Comparison of ENCODE assay signal across 1 cellular context in the genomic region with DNA sequence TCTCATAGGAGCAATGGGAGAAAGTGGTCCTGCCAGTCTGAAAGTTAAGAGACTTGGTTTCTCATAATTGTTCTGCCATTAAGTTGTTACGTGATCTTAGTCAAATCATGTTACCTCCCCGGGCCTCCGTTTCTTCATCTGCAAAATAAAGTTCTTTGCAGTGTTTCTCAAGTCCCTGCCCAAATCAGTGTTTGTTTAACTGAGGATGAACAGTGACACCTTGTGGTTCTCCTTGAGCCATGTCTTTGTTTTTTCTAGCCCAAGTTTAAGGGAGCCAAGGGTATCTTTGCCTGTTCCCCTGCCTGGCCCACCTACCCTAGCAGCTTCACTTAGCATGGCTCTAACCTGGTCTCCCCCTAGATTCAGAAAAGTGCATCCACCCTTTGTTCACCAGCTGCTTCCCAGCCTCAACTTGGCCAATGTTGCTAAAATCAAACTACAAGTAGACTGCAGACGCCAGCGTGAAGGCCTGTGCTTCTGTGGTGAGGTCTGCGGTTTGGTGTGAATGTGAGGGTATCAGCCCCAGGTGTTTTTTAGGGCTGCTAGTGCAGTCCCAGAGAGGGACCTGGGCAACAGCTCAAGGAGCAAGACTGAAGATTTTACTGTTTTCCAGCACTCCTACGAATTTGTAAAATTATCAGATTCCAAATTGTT.
A peak's percentile ranks its signal among the peaks of the same experiment; 100 is the strongest.
TF ChIP-seq lines count a peak whose summit lies in the region.

No MANE protein-coding gene starts in this region.

TF ChIP-seq in K562, 482 proteins besides CTCF, POLR2A, EP300 and RAD21 (continued from another document):
- TF ChIP-seq, protein P1, sequence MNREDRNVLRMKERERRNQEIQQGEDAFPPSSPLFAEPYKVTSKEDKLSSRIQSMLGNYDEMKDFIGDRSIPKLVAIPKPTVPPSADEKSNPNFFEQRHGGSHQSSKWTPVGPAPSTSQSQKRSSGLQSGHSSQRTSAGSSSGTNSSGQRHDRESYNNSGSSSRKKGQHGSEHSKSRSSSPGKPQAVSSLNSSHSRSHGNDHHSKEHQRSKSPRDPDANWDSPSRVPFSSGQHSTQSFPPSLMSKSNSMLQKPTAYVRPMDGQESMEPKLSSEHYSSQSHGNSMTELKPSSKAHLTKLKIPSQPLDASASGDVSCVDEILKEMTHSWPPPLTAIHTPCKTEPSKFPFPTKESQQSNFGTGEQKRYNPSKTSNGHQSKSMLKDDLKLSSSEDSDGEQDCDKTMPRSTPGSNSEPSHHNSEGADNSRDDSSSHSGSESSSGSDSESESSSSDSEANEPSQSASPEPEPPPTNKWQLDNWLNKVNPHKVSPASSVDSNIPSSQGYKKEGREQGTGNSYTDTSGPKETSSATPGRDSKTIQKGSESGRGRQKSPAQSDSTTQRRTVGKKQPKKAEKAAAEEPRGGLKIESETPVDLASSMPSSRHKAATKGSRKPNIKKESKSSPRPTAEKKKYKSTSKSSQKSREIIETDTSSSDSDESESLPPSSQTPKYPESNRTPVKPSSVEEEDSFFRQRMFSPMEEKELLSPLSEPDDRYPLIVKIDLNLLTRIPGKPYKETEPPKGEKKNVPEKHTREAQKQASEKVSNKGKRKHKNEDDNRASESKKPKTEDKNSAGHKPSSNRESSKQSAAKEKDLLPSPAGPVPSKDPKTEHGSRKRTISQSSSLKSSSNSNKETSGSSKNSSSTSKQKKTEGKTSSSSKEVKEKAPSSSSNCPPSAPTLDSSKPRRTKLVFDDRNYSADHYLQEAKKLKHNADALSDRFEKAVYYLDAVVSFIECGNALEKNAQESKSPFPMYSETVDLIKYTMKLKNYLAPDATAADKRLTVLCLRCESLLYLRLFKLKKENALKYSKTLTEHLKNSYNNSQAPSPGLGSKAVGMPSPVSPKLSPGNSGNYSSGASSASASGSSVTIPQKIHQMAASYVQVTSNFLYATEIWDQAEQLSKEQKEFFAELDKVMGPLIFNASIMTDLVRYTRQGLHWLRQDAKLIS (CRISPR knock-in tag; IDR thresholded peaks at IDR 0.05) = no peak
- TF ChIP-seq DNMT1 (IDR thresholded peaks at IDR 0.05) (no peak), FOXP1 (CRISPR knock-in tag; IDR thresholded peaks at IDR 0.05) (no peak), ELF2 (CRISPR knock-in tag; IDR thresholded peaks at IDR 0.05) (no peak), ZNF232 (CRISPR knock-in tag; IDR thresholded peaks at IDR 0.05) (no peak), EWSR1 (IDR thresholded peaks at IDR 0.05; ENCODE audit: borderline replicate concordance, low read depth, partially characterized antibody) (no peak), FOXK2 (conservative IDR thresholded peaks at IDR 0.05 in 1 of 2, IDR thresholded peaks at IDR 0.05 in 1 of 2; ENCODE audit: low read depth in 2 of 2) (0 out of 4 replicates have a peak, but pooled peaks of 1 of the 2 experiments have one; percentile 29), ZNF41 (CRISPR knock-in tag; conservative IDR thresholded peaks at IDR 0.05) (no peak), CC2D1A (IDR thresholded peaks at IDR 0.05) (0 out of 2 replicates have a peak, but pooled peaks have one; percentile 22), SOX6 (IDR thresholded peaks at IDR 0.05) (no peak), ZNF143 (CRISPR knock-in tag; IDR thresholded peaks at IDR 0.05) (no peak), ESRRA (IDR thresholded peaks at IDR 0.05; ENCODE audit: borderline replicate concordance, low read depth) (0 out of 2 replicates have a peak, but pooled peaks have one; percentile 14), SRSF1 (IDR thresholded peaks at IDR 0.05; ENCODE audit: low read depth, low read length) (no peak), SIN3B (IDR thresholded peaks at IDR 0.05; ENCODE audit: low read depth) (no peak), KLF10 (CRISPR knock-in tag; IDR thresholded peaks at IDR 0.05) (no peak)
- TF ChIP-seq, protein P2, sequence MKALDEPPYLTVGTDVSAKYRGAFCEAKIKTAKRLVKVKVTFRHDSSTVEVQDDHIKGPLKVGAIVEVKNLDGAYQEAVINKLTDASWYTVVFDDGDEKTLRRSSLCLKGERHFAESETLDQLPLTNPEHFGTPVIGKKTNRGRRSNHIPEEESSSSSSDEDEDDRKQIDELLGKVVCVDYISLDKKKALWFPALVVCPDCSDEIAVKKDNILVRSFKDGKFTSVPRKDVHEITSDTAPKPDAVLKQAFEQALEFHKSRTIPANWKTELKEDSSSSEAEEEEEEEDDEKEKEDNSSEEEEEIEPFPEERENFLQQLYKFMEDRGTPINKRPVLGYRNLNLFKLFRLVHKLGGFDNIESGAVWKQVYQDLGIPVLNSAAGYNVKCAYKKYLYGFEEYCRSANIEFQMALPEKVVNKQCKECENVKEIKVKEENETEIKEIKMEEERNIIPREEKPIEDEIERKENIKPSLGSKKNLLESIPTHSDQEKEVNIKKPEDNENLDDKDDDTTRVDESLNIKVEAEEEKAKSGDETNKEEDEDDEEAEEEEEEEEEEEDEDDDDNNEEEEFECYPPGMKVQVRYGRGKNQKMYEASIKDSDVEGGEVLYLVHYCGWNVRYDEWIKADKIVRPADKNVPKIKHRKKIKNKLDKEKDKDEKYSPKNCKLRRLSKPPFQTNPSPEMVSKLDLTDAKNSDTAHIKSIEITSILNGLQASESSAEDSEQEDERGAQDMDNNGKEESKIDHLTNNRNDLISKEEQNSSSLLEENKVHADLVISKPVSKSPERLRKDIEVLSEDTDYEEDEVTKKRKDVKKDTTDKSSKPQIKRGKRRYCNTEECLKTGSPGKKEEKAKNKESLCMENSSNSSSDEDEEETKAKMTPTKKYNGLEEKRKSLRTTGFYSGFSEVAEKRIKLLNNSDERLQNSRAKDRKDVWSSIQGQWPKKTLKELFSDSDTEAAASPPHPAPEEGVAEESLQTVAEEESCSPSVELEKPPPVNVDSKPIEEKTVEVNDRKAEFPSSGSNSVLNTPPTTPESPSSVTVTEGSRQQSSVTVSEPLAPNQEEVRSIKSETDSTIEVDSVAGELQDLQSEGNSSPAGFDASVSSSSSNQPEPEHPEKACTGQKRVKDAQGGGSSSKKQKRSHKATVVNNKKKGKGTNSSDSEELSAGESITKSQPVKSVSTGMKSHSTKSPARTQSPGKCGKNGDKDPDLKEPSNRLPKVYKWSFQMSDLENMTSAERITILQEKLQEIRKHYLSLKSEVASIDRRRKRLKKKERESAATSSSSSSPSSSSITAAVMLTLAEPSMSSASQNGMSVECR (CRISPR knock-in tag; IDR thresholded peaks at IDR 0.05) = no peak
- TF ChIP-seq, protein P3, sequence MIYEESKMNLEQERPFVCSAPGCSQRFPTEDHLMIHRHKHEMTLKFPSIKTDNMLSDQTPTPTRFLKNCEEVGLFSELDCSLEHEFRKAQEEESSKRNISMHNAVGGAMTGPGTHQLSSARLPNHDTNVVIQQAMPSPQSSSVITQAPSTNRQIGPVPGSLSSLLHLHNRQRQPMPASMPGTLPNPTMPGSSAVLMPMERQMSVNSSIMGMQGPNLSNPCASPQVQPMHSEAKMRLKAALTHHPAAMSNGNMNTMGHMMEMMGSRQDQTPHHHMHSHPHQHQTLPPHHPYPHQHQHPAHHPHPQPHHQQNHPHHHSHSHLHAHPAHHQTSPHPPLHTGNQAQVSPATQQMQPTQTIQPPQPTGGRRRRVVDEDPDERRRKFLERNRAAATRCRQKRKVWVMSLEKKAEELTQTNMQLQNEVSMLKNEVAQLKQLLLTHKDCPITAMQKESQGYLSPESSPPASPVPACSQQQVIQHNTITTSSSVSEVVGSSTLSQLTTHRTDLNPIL (CRISPR knock-in tag; IDR thresholded peaks at IDR 0.05) = no peak
- TF ChIP-seq, protein P4, sequence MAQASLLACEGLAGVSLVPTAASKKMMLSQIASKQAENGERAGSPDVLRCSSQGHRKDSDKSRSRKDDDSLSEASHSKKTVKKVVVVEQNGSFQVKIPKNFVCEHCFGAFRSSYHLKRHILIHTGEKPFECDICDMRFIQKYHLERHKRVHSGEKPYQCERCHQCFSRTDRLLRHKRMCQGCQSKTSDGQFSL (CRISPR knock-in tag; IDR thresholded peaks at IDR 0.05) = no peak
- TF ChIP-seq, protein P4 (tag; IDR thresholded peaks at IDR 0.05) = no peak
- TF ChIP-seq, protein P5, sequence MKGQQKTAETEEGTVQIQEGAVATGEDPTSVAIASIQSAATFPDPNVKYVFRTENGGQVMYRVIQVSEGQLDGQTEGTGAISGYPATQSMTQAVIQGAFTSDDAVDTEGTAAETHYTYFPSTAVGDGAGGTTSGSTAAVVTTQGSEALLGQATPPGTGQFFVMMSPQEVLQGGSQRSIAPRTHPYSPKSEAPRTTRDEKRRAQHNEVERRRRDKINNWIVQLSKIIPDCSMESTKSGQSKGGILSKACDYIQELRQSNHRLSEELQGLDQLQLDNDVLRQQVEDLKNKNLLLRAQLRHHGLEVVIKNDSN (CRISPR knock-in tag; IDR thresholded peaks at IDR 0.05) = no peak
- TF ChIP-seq, protein P6, sequence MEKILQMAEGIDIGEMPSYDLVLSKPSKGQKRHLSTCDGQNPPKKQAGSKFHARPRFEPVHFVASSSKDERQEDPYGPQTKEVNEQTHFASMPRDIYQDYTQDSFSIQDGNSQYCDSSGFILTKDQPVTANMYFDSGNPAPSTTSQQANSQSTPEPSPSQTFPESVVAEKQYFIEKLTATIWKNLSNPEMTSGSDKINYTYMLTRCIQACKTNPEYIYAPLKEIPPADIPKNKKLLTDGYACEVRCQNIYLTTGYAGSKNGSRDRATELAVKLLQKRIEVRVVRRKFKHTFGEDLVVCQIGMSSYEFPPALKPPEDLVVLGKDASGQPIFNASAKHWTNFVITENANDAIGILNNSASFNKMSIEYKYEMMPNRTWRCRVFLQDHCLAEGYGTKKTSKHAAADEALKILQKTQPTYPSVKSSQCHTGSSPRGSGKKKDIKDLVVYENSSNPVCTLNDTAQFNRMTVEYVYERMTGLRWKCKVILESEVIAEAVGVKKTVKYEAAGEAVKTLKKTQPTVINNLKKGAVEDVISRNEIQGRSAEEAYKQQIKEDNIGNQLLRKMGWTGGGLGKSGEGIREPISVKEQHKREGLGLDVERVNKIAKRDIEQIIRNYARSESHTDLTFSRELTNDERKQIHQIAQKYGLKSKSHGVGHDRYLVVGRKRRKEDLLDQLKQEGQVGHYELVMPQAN (IDR thresholded peaks at IDR 0.05; ENCODE audit: borderline replicate concordance) = no peak
- TF ChIP-seq, protein P7, sequence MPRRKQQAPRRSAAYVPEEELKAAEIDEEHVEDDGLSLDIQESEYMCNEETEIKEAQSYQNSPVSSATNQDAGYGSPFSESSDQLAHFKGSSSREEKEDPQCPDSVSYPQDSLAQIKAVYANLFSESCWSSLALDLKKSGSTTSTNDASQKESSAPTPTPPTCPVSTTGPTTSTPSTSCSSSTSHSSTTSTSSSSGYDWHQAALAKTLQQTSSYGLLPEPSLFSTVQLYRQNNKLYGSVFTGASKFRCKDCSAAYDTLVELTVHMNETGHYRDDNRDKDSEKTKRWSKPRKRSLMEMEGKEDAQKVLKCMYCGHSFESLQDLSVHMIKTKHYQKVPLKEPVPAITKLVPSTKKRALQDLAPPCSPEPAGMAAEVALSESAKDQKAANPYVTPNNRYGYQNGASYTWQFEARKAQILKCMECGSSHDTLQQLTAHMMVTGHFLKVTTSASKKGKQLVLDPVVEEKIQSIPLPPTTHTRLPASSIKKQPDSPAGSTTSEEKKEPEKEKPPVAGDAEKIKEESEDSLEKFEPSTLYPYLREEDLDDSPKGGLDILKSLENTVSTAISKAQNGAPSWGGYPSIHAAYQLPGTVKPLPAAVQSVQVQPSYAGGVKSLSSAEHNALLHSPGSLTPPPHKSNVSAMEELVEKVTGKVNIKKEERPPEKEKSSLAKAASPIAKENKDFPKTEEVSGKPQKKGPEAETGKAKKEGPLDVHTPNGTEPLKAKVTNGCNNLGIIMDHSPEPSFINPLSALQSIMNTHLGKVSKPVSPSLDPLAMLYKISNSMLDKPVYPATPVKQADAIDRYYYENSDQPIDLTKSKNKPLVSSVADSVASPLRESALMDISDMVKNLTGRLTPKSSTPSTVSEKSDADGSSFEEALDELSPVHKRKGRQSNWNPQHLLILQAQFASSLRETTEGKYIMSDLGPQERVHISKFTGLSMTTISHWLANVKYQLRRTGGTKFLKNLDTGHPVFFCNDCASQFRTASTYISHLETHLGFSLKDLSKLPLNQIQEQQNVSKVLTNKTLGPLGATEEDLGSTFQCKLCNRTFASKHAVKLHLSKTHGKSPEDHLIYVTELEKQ (CRISPR knock-in tag; IDR thresholded peaks at IDR 0.05) = no peak
- TF ChIP-seq, protein P8, sequence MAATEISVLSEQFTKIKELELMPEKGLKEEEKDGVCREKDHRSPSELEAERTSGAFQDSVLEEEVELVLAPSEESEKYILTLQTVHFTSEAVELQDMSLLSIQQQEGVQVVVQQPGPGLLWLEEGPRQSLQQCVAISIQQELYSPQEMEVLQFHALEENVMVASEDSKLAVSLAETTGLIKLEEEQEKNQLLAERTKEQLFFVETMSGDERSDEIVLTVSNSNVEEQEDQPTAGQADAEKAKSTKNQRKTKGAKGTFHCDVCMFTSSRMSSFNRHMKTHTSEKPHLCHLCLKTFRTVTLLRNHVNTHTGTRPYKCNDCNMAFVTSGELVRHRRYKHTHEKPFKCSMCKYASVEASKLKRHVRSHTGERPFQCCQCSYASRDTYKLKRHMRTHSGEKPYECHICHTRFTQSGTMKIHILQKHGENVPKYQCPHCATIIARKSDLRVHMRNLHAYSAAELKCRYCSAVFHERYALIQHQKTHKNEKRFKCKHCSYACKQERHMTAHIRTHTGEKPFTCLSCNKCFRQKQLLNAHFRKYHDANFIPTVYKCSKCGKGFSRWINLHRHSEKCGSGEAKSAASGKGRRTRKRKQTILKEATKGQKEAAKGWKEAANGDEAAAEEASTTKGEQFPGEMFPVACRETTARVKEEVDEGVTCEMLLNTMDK (IDR thresholded peaks at IDR 0.05; ENCODE audit: borderline replicate concordance, insufficient read depth, low read depth, low read length, poor library complexity, severe bottlenecking) = peak; percentile 39
- TF ChIP-seq, protein P9, sequence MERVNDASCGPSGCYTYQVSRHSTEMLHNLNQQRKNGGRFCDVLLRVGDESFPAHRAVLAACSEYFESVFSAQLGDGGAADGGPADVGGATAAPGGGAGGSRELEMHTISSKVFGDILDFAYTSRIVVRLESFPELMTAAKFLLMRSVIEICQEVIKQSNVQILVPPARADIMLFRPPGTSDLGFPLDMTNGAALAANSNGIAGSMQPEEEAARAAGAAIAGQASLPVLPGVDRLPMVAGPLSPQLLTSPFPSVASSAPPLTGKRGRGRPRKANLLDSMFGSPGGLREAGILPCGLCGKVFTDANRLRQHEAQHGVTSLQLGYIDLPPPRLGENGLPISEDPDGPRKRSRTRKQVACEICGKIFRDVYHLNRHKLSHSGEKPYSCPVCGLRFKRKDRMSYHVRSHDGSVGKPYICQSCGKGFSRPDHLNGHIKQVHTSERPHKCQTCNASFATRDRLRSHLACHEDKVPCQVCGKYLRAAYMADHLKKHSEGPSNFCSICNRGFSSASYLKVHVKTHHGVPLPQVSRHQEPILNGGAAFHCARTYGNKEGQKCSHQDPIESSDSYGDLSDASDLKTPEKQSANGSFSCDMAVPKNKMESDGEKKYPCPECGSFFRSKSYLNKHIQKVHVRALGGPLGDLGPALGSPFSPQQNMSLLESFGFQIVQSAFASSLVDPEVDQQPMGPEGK (CRISPR knock-in tag; IDR thresholded peaks at IDR 0.05; ENCODE audit: borderline replicate concordance) = no peak
